ENCODE assay signal across 8 cellular contexts in the genomic region with DNA sequence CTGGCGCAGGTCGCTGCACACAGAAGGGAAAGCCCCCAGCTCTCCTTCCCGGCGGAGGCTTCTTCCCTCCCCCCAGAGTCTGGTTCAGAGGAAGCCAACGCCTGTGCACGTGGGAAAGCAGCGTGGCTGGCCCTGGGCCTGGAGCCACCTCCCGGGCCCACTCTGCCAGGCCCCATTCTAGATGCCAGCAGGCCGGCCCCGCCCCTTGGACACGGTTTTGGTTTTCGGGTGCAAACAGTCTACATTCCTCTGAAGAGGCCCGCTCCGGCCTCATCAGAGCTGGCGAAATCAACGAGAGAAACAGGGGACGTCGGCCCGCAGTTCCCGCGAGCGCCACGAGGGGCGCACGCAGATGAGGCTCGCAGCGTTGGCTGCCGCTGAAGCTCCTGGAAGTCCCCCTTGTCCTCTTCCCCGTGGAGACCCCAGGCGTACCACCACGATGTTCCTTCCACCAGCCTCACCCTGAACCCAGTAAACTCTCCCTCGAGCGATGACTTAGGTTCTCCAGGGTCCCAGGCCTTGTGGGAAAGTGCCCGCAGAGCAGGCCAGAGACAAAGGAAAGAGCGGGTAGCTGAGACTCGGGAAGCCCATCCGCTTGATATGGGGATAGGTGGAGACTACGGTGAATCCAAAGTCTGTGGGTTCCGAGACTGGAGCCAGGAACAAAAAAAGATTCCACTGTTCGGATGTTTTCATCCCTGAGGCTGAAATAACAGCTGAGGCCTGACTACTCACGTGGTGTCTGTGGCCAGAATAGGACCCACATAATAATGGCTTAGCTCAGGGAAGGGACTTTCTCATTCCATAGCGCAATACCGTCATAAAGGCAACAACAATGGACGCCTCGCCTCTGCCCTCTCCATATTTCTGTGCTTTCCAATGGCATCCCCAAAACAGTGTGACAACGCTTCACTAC.
DNase-seq lines count a peak whose midpoint lies in the region; TF ChIP-seq lines count a peak whose summit lies in the region.

No MANE protein-coding gene starts in this region.

- H4K20me1 ChIP-seq in neural cell (ENCODE audit: insufficient read depth): no peaks in the 10 kb centered on the region

- no peak overlapping the region for H3K9ac ChIP-seq in neural cell (ENCODE audit: low read length)

- no peaks in the 10 kb centered on the region for H3K9me3 ChIP-seq in neural cell (ENCODE audit: low read length)

- no peaks in the 10 kb centered on the region for H3K27me3 ChIP-seq in neural cell (ENCODE audit: insufficient read depth, low read depth, low read length)

- no peaks in the 10 kb centered on the region for H3F3A ChIP-seq in neural cell (ENCODE audit: insufficient read depth, low read length, poor library complexity, severe bottlenecking)

- no peak for TF ChIP-seq RAD21 in neural cell (conservative IDR thresholded peaks at IDR 0.05)

- no peak overlapping the region for H3K4me2 ChIP-seq in neural cell (ENCODE audit: low read length)

- no peaks in the 10 kb centered on the region for H3K36me3 ChIP-seq in neural cell (ENCODE audit: insufficient read depth, low read length)

- H3K79me2 ChIP-seq in neural cell (replicated peaks; ENCODE audit: insufficient read depth, low read length): no peaks in the 10 kb centered on the region

- no peak for DNase-seq in HFF-Myc (ENCODE audit: extremely low read depth, low read depth)
- DNase-seq in NCI-H226: peak; percentile 89
- peak; percentile 7 to 18 for DNase-seq in activated T-helper 1 cell treated with anti-CD3 and anti-CD28 coated beads, Interleukin-2, amount 50 U/mL, for 16 hours (ENCODE audit: low read depth in 1 of 2, low spot score in 1 of 2)
- peak; percentile 85 for DNase-seq in fibroblast of the aortic adventitia (ENCODE audit: low read depth)
- peak in 43 of 49 donors; percentile 2 to 73 (median 35) for DNase-seq in substantia nigra (lab: John Stamatoyannopoulos, UW)
- DNase-seq in T1000 (lab: John Stamatoyannopoulos, UW): no peak

- H3K27ac ChIP-seq in neural cell (ENCODE audit: low read length): no peak overlapping the region
- H3K27ac ChIP-seq in substantia nigra (ENCODE audit: low read depth, low read length, poor library complexity, severe bottlenecking): no peak overlapping the region

- H2AFZ ChIP-seq in neural cell (ENCODE audit: low read depth, low read length): no peak overlapping the region

- no peak overlapping the region for H3K4me3 ChIP-seq in HFF-Myc (replicated peaks; ENCODE audit: low read depth, low read length)
- peak overlapping the region; percentile 35 for H3K4me3 ChIP-seq in fibroblast of the aortic adventitia (ENCODE audit: low read depth, low read length)
- no peak overlapping the region for H3K4me3 ChIP-seq in neural cell (ENCODE audit: low read length)

- TF ChIP-seq CTCF in GM12801 (IDR thresholded peaks at IDR 0.05; ENCODE audit: extremely low read depth, insufficient read length) (peak; percentile 0), HFF-Myc (IDR thresholded peaks at IDR 0.05; ENCODE audit: low read depth, low read length, missing control alignments) (peak; percentile 94), fibroblast of the aortic adventitia (IDR thresholded peaks at IDR 0.05; ENCODE audit: insufficient read depth, low read length) (peak; percentile 93), neural cell (IDR thresholded peaks at IDR 0.05; ENCODE audit: poor library complexity, severe bottlenecking) (peak; percentile 55)

- H3K9me2 ChIP-seq in neural cell (ENCODE audit: insufficient read depth, low read length): no peaks in the 10 kb centered on the region

- TF ChIP-seq EP300 in neural cell (conservative IDR thresholded peaks at IDR 0.05; ENCODE audit: poor library complexity, severe bottlenecking): no peak

TF ChIP-seq in neural cell, 6 proteins besides CTCF, POLR2A, EP300 and RAD21:
- TF ChIP-seq TAF1 (IDR thresholded peaks at IDR 0.05; ENCODE audit: low read depth) (no peak), POLR2AphosphoS5 (IDR thresholded peaks at IDR 0.05) (no peak), SMC3 (conservative IDR thresholded peaks at IDR 0.05; ENCODE audit: poor library complexity) (no peak), EZH2 (IDR thresholded peaks at IDR 0.05; ENCODE audit: borderline replicate concordance, insufficient read depth, low read length, poor library complexity, severe bottlenecking) (no peak)
- TF ChIP-seq, protein P1, sequence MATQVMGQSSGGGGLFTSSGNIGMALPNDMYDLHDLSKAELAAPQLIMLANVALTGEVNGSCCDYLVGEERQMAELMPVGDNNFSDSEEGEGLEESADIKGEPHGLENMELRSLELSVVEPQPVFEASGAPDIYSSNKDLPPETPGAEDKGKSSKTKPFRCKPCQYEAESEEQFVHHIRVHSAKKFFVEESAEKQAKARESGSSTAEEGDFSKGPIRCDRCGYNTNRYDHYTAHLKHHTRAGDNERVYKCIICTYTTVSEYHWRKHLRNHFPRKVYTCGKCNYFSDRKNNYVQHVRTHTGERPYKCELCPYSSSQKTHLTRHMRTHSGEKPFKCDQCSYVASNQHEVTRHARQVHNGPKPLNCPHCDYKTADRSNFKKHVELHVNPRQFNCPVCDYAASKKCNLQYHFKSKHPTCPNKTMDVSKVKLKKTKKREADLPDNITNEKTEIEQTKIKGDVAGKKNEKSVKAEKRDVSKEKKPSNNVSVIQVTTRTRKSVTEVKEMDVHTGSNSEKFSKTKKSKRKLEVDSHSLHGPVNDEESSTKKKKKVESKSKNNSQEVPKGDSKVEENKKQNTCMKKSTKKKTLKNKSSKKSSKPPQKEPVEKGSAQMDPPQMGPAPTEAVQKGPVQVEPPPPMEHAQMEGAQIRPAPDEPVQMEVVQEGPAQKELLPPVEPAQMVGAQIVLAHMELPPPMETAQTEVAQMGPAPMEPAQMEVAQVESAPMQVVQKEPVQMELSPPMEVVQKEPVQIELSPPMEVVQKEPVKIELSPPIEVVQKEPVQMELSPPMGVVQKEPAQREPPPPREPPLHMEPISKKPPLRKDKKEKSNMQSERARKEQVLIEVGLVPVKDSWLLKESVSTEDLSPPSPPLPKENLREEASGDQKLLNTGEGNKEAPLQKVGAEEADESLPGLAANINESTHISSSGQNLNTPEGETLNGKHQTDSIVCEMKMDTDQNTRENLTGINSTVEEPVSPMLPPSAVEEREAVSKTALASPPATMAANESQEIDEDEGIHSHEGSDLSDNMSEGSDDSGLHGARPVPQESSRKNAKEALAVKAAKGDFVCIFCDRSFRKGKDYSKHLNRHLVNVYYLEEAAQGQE (IDR thresholded peaks at IDR 0.05; ENCODE audit: borderline replicate concordance): no peak

Comparison
In these comparisons a context has a peak if more than half of its experiments do, and no peak if none do; other contexts are left out.
1. CTCF ChIP-seq: peak in every context shown above with its lines; median percentile 94 in HFF-Myc; 93 in fibroblast of the aortic adventitia; 55 in neural cell; 0 in GM12801.
2. DNase-seq: peak in NCI-H226 (single experiment), activated T-helper 1 cell treated with anti-CD3 and anti-CD28 coated beads, Interleukin-2, amount 50 U/mL, for 16 hours (2 of 2), fibroblast of the aortic adventitia (single experiment) and substantia nigra (43 of 49); none in HFF-Myc (single experiment) and T1000 (single experiment).